Comparison of ENCODE assay signal across 8 cellular contexts in the genomic region with DNA sequence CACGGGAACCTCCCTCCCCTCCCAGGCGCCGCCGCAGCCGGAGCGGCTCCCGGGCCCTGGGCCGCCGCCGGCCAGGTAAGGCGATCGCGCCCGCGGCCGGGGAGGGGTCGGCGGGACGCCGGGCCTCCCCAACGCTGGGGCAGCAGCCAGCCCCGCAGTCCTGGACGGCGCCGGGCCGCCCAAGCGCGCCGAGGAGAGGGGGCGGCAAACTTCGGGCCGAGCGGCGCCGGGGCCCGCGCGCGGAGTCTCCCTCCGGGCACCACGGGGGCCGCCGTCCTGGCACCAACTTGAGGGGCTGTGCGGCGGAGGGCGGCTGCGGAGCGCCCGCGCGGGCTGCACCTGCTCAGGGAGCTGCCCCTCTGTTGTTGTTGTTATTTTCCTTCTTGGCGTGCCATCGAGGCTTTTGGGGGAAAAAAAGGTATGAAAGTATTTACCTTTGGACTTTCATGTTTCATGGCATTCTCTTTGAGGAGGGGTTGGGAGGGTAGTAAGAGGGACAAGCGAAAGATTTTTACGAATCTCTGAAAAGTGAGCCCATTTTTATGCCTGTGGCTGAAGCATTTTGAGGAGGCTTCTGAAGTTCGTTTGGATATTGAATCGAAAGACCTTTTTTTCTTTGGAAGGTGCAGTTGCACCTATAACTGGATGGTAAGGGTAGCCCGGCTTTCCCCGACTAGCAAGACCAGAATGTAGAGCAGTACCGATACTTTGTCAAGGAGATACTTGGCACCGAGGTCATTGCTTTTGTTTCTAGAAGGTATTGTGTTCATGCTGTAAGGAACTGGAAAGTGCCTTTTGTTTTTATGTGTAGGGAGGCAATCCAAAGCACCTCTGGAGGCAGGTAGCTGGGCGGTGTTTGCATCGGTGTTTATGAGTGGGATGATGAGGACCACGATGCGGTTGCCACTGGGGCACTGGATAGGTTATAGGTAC. TPM values are rescaled to one million over a fixed set of nuclear protein-coding genes. Genes with fewer than 3 reads are reported as not detected.
DNase-seq lines count a peak whose midpoint lies in the region; ATAC-seq and TF ChIP-seq lines count a peak whose summit lies in the region.

A gene with protein sequence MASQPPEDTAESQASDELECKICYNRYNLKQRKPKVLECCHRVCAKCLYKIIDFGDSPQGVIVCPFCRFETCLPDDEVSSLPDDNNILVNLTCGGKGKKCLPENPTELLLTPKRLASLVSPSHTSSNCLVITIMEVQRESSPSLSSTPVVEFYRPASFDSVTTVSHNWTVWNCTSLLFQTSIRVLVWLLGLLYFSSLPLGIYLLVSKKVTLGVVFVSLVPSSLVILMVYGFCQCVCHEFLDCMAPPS (plus strand): TSS at position 4 of the 933 bp plus-strand sequence. CDS start 52,168 bp downstream, outside the sequence.

- no peak for ATAC-seq in GM18868 (IDR thresholded peaks at IDR 0.05; ENCODE audit: unreplicated experiment)

- TF ChIP-seq CTCF in ascending aorta (IDR thresholded peaks at IDR 0.05) = no peak

- H3K36me3 ChIP-seq in ascending aorta (no peaks in the 10 kb centered on the region), iPS-15b (ENCODE audit: control insufficient read depth, insufficient read depth, low read length) (no peaks in the 10 kb centered on the region)

- H3K9ac ChIP-seq in iPS-15b (ENCODE audit: low read depth, low read length) = peak within 1 kb of the TSS; percentile 51

- H3K27ac ChIP-seq in ascending aorta = no peak within 1 kb of the TSS

- H3K9me3 ChIP-seq in ascending aorta = no peaks in the 10 kb centered on the region
- no peaks in the 10 kb centered on the region for H3K9me3 ChIP-seq in iPS-15b (ENCODE audit: control insufficient read depth, insufficient read depth, low read length)

- intact Hi-C loops in ascending aorta (cut with DNase I) = loop anchor here (5.0 kb wide), 1 partner anchor 113 kb away; a partner anchor contains a TSS

- DNase-seq in SIG-M5 treated with dmso at 0.1 percent for 504 hours (lab: John Stamatoyannopoulos, UW; ENCODE audit: unreplicated experiment) = peak; percentile 2
- no peak for DNase-seq in SIG-M5 (lab: John Stamatoyannopoulos, UW)
- DNase-seq in NCI-H526 (lab: John Stamatoyannopoulos, UW) = peak; percentile 59 to 60
- no peak for DNase-seq in ascending aorta (ENCODE audit: low spot score in 2 of 2)
- peak in 2 of 3 donors; percentile 7 to 41 for DNase-seq in stimulated activated CD4-positive, alpha-beta T cell treated with anti-CD3 and anti-CD28 coated beads, TNF-alpha, amount 100 ng/mL, for 48 hours (ENCODE audit: low read depth in 3 of 3)
- no peak for DNase-seq in pons (ENCODE audit: low spot score)

- H3K4me1 ChIP-seq in ascending aorta (peaks cover 4 to 14% of the 10 kb centered on the region in 2 donors), iPS-15b (ENCODE audit: control insufficient read depth, insufficient read depth, low read length) (peaks cover 4% of the 10 kb centered on the region)

- H3K4me3 ChIP-seq in ascending aorta (peak within 1 kb of the TSS; percentile 49 to 63), iPS-15b (ENCODE audit: low read depth, low read length) (peak within 1 kb of the TSS; percentile 91)

- H3K27me3 ChIP-seq in ascending aorta = peaks cover 9% of the 10 kb centered on the region
- peaks cover 38% of the 10 kb centered on the region for H3K27me3 ChIP-seq in iPS-15b (ENCODE audit: control insufficient read depth, insufficient read depth, low read length)

RNA-seq across cellular contexts. Expression of the gene that starts here (rescaled TPM):
- 3.0 TPM for total RNA-seq in ascending aorta

Comparison
In these comparisons a context has a peak if more than half of its experiments do, and no peak if none do; other contexts are left out.
1. DNase-seq: peak in SIG-M5 treated with dmso at 0.1 percent for 504 hours (single experiment), NCI-H526 (2 of 2) and stimulated activated CD4-positive, alpha-beta T cell treated with anti-CD3 and anti-CD28 coated beads, TNF-alpha, amount 100 ng/mL, for 48 hours (2 of 3); none in SIG-M5 (single experiment), ascending aorta (0 of 2) and pons (single experiment).